ENCODE assay signal across 1 cellular context in the genomic region with DNA sequence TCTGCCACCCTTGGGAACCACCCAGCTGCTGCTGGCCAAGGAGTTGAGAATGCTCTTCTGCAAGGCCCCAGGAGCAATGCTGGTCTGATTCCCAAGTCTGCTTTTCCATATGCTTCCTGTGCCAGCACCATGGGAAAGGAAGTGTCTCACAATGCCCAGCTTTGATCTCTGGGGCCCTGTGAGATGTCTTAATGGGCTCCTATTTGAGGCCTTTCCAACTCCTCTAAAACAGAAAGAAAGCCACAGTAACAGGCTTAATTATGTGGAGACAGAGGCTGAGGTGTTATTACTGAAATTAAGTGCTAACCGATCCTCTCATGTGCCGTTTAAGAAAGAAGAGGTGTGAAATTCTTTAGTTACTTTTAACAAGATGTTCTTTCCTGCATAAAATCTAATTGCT.
TF ChIP-seq lines count a peak whose summit lies in the region.

No MANE protein-coding gene starts in this region.

TF ChIP-seq in IMR-90, 13 proteins besides CTCF, POLR2A, EP300 and RAD21:
- TF ChIP-seq NFE2L2 (IDR thresholded peaks at IDR 0.05; ENCODE audit: low read depth, low read length) (no peak), BHLHE40 (IDR thresholded peaks at IDR 0.05; ENCODE audit: low read depth, low read length) (no peak), CHD1 (IDR thresholded peaks at IDR 0.05; ENCODE audit: low read depth, low read length) (no peak), FOS (IDR thresholded peaks at IDR 0.05; ENCODE audit: low read depth, low read length) (no peak), MXI1 (IDR thresholded peaks at IDR 0.05; ENCODE audit: borderline replicate concordance, low read depth, low read length) (no peak), RCOR1 (IDR thresholded peaks at IDR 0.05; ENCODE audit: insufficient replicate concordance, low read length) (no peak), CEBPB (IDR thresholded peaks at IDR 0.05; ENCODE audit: low read depth, low read length) (no peak)
- TF ChIP-seq, protein P1, sequence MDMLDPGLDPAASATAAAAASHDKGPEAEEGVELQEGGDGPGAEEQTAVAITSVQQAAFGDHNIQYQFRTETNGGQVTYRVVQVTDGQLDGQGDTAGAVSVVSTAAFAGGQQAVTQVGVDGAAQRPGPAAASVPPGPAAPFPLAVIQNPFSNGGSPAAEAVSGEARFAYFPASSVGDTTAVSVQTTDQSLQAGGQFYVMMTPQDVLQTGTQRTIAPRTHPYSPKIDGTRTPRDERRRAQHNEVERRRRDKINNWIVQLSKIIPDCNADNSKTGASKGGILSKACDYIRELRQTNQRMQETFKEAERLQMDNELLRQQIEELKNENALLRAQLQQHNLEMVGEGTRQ (IDR thresholded peaks at IDR 0.05; ENCODE audit: low read depth, low read length), result no peak
